Comparison of ENCODE assay signal across 21 cellular contexts in genomic region chr3:127708837-127709236, GRCh38. TPM values are rescaled to one million over a fixed set of nuclear protein-coding genes. Genes with fewer than 3 reads are reported as not detected.
DNase-seq lines count a peak whose midpoint lies in the region; ATAC-seq, FAIRE-seq and TF ChIP-seq lines count a peak whose summit lies in the region.
"Had no signal": no experiment of that assay in that cellular context is flagged by ENCODE, and none has a peak within 500 bp of the region (broad histone marks: within the 10 kb centered on the region; RNA-seq: fewer than 3 reads in every experiment).

No MANE protein-coding gene starts in this region.

- no peak overlapping the region for H2BK15ac ChIP-seq in H1 (ENCODE audit: low read length)

- H3K27ac ChIP-seq in HepG2 (ENCODE audit: extremely low read length, insufficient read depth, low read length): no peak overlapping the region
- no peak overlapping the region for H3K27ac ChIP-seq in right lobe of liver
- H3K27ac ChIP-seq in H1 (ENCODE audit: low read depth, low read length): no peak overlapping the region
- H3K27ac ChIP-seq in sigmoid colon: peak overlapping the region; percentile 60 to 85 (median 74)
- H3K27ac ChIP-seq: KMS-11 had no signal

- no peaks in the 10 kb centered on the region for H4K20me1 ChIP-seq in HepG2 (ENCODE audit: insufficient read depth, low read length)
- no peaks in the 10 kb centered on the region for H4K20me1 ChIP-seq in H1 (replicated peaks in 1 of 2; ENCODE audit: control insufficient read depth in 1 of 2, insufficient read depth in 2 of 2, low read length in 2 of 2)

- H3K23me2 ChIP-seq in H1 (ENCODE audit: low read depth, low read length): no peaks in the 10 kb centered on the region

- H3K36me3 Mint-ChIP-seq in activated T-helper 2 cell treated with anti-CD3 and anti-CD28 coated beads, Interferon-gamma antibody, Interleukin-2, Interleukin-4, amounts not matched to agents 10 μg/mL and 5 μg/mL and 100 μg/mL, durations not matched to agents 14 hours and 24 hours and 36 hours (ENCODE audit: low read depth): no peaks in the 10 kb centered on the region

- H3K27me3 ChIP-seq in HepG2 (ENCODE audit: control insufficient read depth in 1 of 2, insufficient read depth in 2 of 2, low read length in 2 of 2) (peaks cover 2 to 43% of the 10 kb centered on the region in 2 experiments), right lobe of liver (no peaks in the 10 kb centered on the region), H1 (replicated peaks in 1 of 4; ENCODE audit: control insufficient read depth in 3 of 4, extremely low read depth in 1 of 4, insufficient read depth in 3 of 4, low read length in 3 of 4) (no peaks in the 10 kb centered on the region), sigmoid colon (no peaks in the 10 kb centered on the region)
- H3K27me3 ChIP-seq: MG63, Peyer's patch had no signal

- H3K36me3 ChIP-seq in HepG2 (replicated peaks in 1 of 2; ENCODE audit: control insufficient read depth in 1 of 2, insufficient read depth in 2 of 2, low read length in 2 of 2) (no peaks in the 10 kb centered on the region), right lobe of liver (peaks cover 0 to 6% (median 3%) of the 10 kb centered on the region in 4 donors), H1 (ENCODE audit: control insufficient read depth in 2 of 4, insufficient read depth in 4 of 4, low read length in 3 of 4) (no peaks in the 10 kb centered on the region), sigmoid colon (peaks cover 0 to 6% (median 0%) of the 10 kb centered on the region in 4 donors)

- H2BK20ac ChIP-seq in H1 (ENCODE audit: low read length): no peak overlapping the region

- no peak overlapping the region for H3K14ac ChIP-seq in H1 (ENCODE audit: insufficient read length)

- H3K9me3 Mint-ChIP-seq in activated T-helper 2 cell treated with anti-CD3 and anti-CD28 coated beads, Interferon-gamma antibody, Interleukin-2, Interleukin-4, amounts not matched to agents 10 μg/mL and 5 μg/mL and 100 μg/mL, durations not matched to agents 14 hours and 24 hours and 36 hours: peaks cover under 1% of the 10 kb centered on the region

- H3K4ac ChIP-seq in H1 (replicated peaks; ENCODE audit: insufficient read length, low read depth, low read length): no peak overlapping the region

- no peak overlapping the region for H3K18ac ChIP-seq in H1 (ENCODE audit: extremely low read depth, low read length)

- TF ChIP-seq POLR2A in HepG2 (IDR thresholded peaks at IDR 0.05; ENCODE audit: insufficient read depth in 1 of 2, low read depth in 2 of 2, low read length in 2 of 2) (no peak), right lobe of liver (IDR thresholded peaks at IDR 0.05) (no peak), H1 (IDR thresholded peaks at IDR 0.05; ENCODE audit: control extremely low read depth in 1 of 2, low read depth in 2 of 2, low read length in 2 of 2) (no peak), sigmoid colon (IDR thresholded peaks at IDR 0.05) (no peak), H54 (IDR thresholded peaks at IDR 0.05; ENCODE audit: low read depth, low read length) (no peak)

- TF ChIP-seq RAD21 in HepG2 (CRISPR knock-in tag; IDR thresholded peaks at IDR 0.05): no peak
- TF ChIP-seq RAD21 in H1 (IDR thresholded peaks at IDR 0.05 in 1 of 2, conservative IDR thresholded peaks at IDR 0.05 in 1 of 2; ENCODE audit: low read depth in 2 of 2, low read length in 2 of 2): no peak

- H3K4me1 ChIP-seq in HepG2 (ENCODE audit: insufficient read depth, low read length): no peaks in the 10 kb centered on the region
- H3K4me1 ChIP-seq in right lobe of liver: no peaks in the 10 kb centered on the region
- H3K4me1 ChIP-seq in H1 (replicated peaks in 1 of 4; ENCODE audit: control insufficient read depth in 3 of 4, insufficient read depth in 4 of 4, low read length in 3 of 4): peaks cover 0 to 8% (median 1%) of the 10 kb centered on the region in 4 experiments; a peak in 3 of 7 replicates
- H3K4me1 ChIP-seq in sigmoid colon: peaks cover 0 to 59% (median 42%) of the 10 kb centered on the region in 4 donors
- H3K4me1 ChIP-seq: Peyer's patch had no signal

- H4K5ac ChIP-seq in H1 (ENCODE audit: insufficient read length, low read depth, low read length): no peak overlapping the region

- no peak overlapping the region for H3K56ac ChIP-seq in H1 (replicated peaks; ENCODE audit: insufficient read length, low read depth, low read length)

- H2AK5ac ChIP-seq in H1 (ENCODE audit: low read depth, low read length): no peak overlapping the region

- TF ChIP-seq CTCF in HepG2 (CRISPR knock-in tag; IDR thresholded peaks at IDR 0.05): no peak
- no peak for TF ChIP-seq CTCF in right lobe of liver (IDR thresholded peaks at IDR 0.05)
- TF ChIP-seq CTCF in H1 (IDR thresholded peaks at IDR 0.05; ENCODE audit: control extremely low read depth in 1 of 3, insufficient read depth in 1 of 3, low read depth in 1 of 3, low read length in 3 of 3): no peak
- TF ChIP-seq CTCF in sigmoid colon (IDR thresholded peaks at IDR 0.05): no peak

- BruUV-seq in HepG2 (replicated peaks; lab: Mats Ljungman, UMichigan): no TSS peak

- in situ Hi-C loops in HepG2 (cut with HindIII; ENCODE audit: extremely low pct_ligation_motif_present, low pct_unique_long_range_greater_than_20kb): no loop called here

- no peak overlapping the region for H3K27ac Mint-ChIP-seq in activated T-helper 2 cell treated with anti-CD3 and anti-CD28 coated beads, Interferon-gamma antibody, Interleukin-2, Interleukin-4, amounts not matched to agents 10 μg/mL and 5 μg/mL and 100 μg/mL, durations not matched to agents 14 hours and 24 hours and 36 hours
- H3K27ac Mint-ChIP-seq: CD4-positive, alpha-beta T cell had no signal

- ATAC-seq in HepG2 (no peak), right lobe of liver (no peak)

- H3K4me3 ChIP-seq in HepG2 (replicated peaks in 1 of 3; ENCODE audit: insufficient read depth in 1 of 3, low read depth in 2 of 3, low read length in 3 of 3) (no peak overlapping the region), right lobe of liver (no peak overlapping the region), H1 (ENCODE audit: extremely low read depth in 1 of 4, insufficient read depth in 2 of 4, low read depth in 3 of 4, low read length in 4 of 4) (no peak overlapping the region), sigmoid colon (no peak overlapping the region)
- H3K4me3 ChIP-seq: MG63, Peyer's patch had no signal

- H3K23ac ChIP-seq in H1 (ENCODE audit: insufficient read length): no peak overlapping the region

- H2BK120ac ChIP-seq in H1 (replicated peaks; ENCODE audit: low read depth, low read length): no peak overlapping the region

- H3K79me2 ChIP-seq in HepG2 (ENCODE audit: insufficient read depth, low read length) (no peaks in the 10 kb centered on the region), H1 (ENCODE audit: control insufficient read depth in 1 of 2, insufficient read depth in 2 of 2, low read length in 2 of 2) (no peaks in the 10 kb centered on the region)

- H2BK12ac ChIP-seq in H1 (ENCODE audit: low read depth, low read length): no peak overlapping the region; the same call in 1 of the 2 replicates

- WGBS in HepG2 (ENCODE audit: low lambda C conversion rate): 0% methylated on average over 2 of the region's 2 CpGs
- WGBS in right lobe of liver (ENCODE audit: insufficient coverage, low coverage, low lambda C conversion rate, missing lambda C conversion rate): 79% methylated on average over 2 of the region's 2 CpGs
- 75% methylated on average over 2 of the region's 2 CpGs; no CpG with 5 or more reads in 1 of the 2 experiments for WGBS in H1 (ENCODE audit: extremely low coverage in 1 of 2, insufficient coverage in 1 of 2, insufficient read length in 1 of 2, insufficient replicate concordance in 2 of 2, low coverage in 1 of 2, low lambda C conversion rate in 2 of 2, missing lambda C conversion rate in 1 of 2), 2 experiments
- 88 to 92% methylated on average over 2 of the region's 2 CpGs for WGBS in sigmoid colon, 2 donors

- H3K79me1 ChIP-seq in H1 (ENCODE audit: low read depth, low read length): no peaks in the 10 kb centered on the region

- FAIRE-seq in HepG2 (lab: Jason Lieb, UNC): no peak
- FAIRE-seq in H1 (lab: Jason Lieb, UNC): no peak
- no peak for FAIRE-seq in H54 (lab: Jason Lieb, UNC)

- no peak overlapping the region for H2BK5ac ChIP-seq in H1 (ENCODE audit: low read depth, low read length)

- intact Hi-C loops in HepG2 (cut with micrococcal nuclease; ENCODE audit: unreplicated experiment) (no loop called here), right lobe of liver (cut with DNase I) (loop anchor here in 1 of 2 donors (10.0 kb wide), 1 partner anchor 106 kb away; no protein-coding TSS in a partner anchor), sigmoid colon (cut with DNase I) (no loop called here)
- intact Hi-C loops in activated T-helper 2 cell treated with anti-CD3 and anti-CD28 coated beads, Interferon-gamma antibody, Interleukin-2, Interleukin-4, amounts not matched to agents 10 μg/mL and 5 μg/mL and 100 μg/mL, durations not matched to agents 14 hours and 24 hours and 36 hours (cut with micrococcal nuclease): no loop called here

- CTCF ChIA-PET in HepG2 (lab: Yijun Ruan, JAX; ENCODE audit: low intra/inter-chr PET ratio, low total read pairs): no interaction called here
- CTCF ChIA-PET in H1 (lab: Charles Lee; ENCODE audit: partially characterized antibody): interaction anchor here (0.8 to 3.4 kb wide), 5 partner anchors 10 to 262 kb away, joined by 3 to 35 read pairs (median 5); no protein-coding TSS in a partner anchor

- H3K9ac ChIP-seq in HepG2 (ENCODE audit: insufficient read depth, low read depth, low read length) (no peak overlapping the region), H1 (replicated peaks in 1 of 4; ENCODE audit: extremely low read depth in 1 of 4, low read depth in 3 of 4, low read length in 3 of 4) (no peak overlapping the region)
- H3K9ac ChIP-seq: KMS-11 had no signal

- DNase-seq in HepG2 (ENCODE audit: low spot score): no peak
- DNase-seq in right lobe of liver: no peak
- DNase-seq in H1 (ENCODE audit: low read depth in 1 of 2, low spot score in 2 of 2): no peak
- DNase-seq in sigmoid colon: no peak
- no peak for DNase-seq in NCI-H187 (lab: John Stamatoyannopoulos, UW)
- no peak for DNase-seq in H54 (ENCODE audit: insufficient read length, low spot score)
- DNase-seq in activated T-helper 2 cell treated with anti-CD3 and anti-CD28 coated beads, Interferon-gamma antibody, Interleukin-2, Interleukin-4, amounts not matched to agents 10 μg/mL and 5 μg/mL and 100 μg/mL, durations not matched to agents 14 hours and 24 hours and 36 hours (ENCODE audit: low spot score): no peak
- DNase-seq in activated CD4-positive, alpha-beta T cell treated with anti-CD3 and anti-CD28 coated beads, Interleukin-2, amount 50 U/mL, for 1 hour: no peak
- DNase-seq: ACHN, DND-41, GDM1, GOT3, HFFc6, NCI-H1092 treated with DMSO at 0.1 percent for 48 hours, NCI-H1930, NCI-H2171, SHP77 treated with DMSO at 0.1 percent for 48 hours had no signal

- peaks cover 7% of the 10 kb centered on the region for H3K4me1 Mint-ChIP-seq in activated T-helper 2 cell treated with anti-CD3 and anti-CD28 coated beads, Interferon-gamma antibody, Interleukin-2, Interleukin-4, amounts not matched to agents 10 μg/mL and 5 μg/mL and 100 μg/mL, durations not matched to agents 14 hours and 24 hours and 36 hours (ENCODE audit: low read depth)

- TF ChIP-seq EP300 in HepG2 (IDR thresholded peaks at IDR 0.05; ENCODE audit: low read depth in 2 of 2, low read length in 2 of 2) (no peak), HepG2 (CRISPR knock-in tag; IDR thresholded peaks at IDR 0.05; ENCODE audit: borderline replicate concordance) (no peak), H1 (IDR thresholded peaks at IDR 0.05; ENCODE audit: borderline replicate concordance in 1 of 2, low read depth in 2 of 2, low read length in 2 of 2) (no peak), sigmoid colon (IDR thresholded peaks at IDR 0.05) (no peak)

- no peak overlapping the region for H4K8ac ChIP-seq in H1 (ENCODE audit: extremely low read depth, insufficient read depth, low read length)

- H2AFZ ChIP-seq in HepG2 (ENCODE audit: low read length): no peak overlapping the region
- no peak overlapping the region for H2AFZ ChIP-seq in H1 (ENCODE audit: low read length)

- POLR2A ChIA-PET in HepG2 (lab: Yijun Ruan, JAX): no interaction called here
- POLR2A ChIA-PET in H1 (lab: Charles Lee; ENCODE audit: partially characterized antibody): no interaction called here

- H3K9me3 ChIP-seq in HepG2 (ENCODE audit: low read length) (no peaks in the 10 kb centered on the region), right lobe of liver (no peaks in the 10 kb centered on the region), H1 (ENCODE audit: insufficient read depth in 2 of 2, low read depth in 1 of 2, low read length in 1 of 2) (no peaks in the 10 kb centered on the region), sigmoid colon (no peaks in the 10 kb centered on the region)
- H3K9me3 ChIP-seq: Peyer's patch had no signal

- no peak overlapping the region for H3K4me3 Mint-ChIP-seq in activated T-helper 2 cell treated with anti-CD3 and anti-CD28 coated beads, Interferon-gamma antibody, Interleukin-2, Interleukin-4, amounts not matched to agents 10 μg/mL and 5 μg/mL and 100 μg/mL, durations not matched to agents 14 hours and 24 hours and 36 hours (ENCODE audit: low read depth)
- H3K4me3 Mint-ChIP-seq: CD4-positive, alpha-beta T cell; HFFc6 had no signal

- H4K91ac ChIP-seq in H1 (replicated peaks; ENCODE audit: insufficient read length, low read length): no peak overlapping the region

- H3K27me3 Mint-ChIP-seq in activated T-helper 2 cell treated with anti-CD3 and anti-CD28 coated beads, Interferon-gamma antibody, Interleukin-2, Interleukin-4, amounts not matched to agents 10 μg/mL and 5 μg/mL and 100 μg/mL, durations not matched to agents 14 hours and 24 hours and 36 hours (ENCODE audit: low read depth): peaks cover under 1% of the 10 kb centered on the region
- H3K27me3 Mint-ChIP-seq: CD4-positive, alpha-beta T cell had no signal

- no peak overlapping the region for H3K4me2 ChIP-seq in HepG2 (ENCODE audit: low read depth, low read length)
- no peak overlapping the region for H3K4me2 ChIP-seq in H1 (ENCODE audit: insufficient read depth in 1 of 2, low read depth in 2 of 2, low read length in 2 of 2)
- H3K4me2 ChIP-seq: KMS-11 had no signal

RNA-seq across cellular contexts. Expression of gene ABTB1, which starts 36.1 kb away (rescaled TPM):
- total RNA-seq in HepG2 (2016; rRNA removed; fragmentation: Illumina TruSeq; extraction: Trizol) (0.24 and 0.42 TPM in 2 replicates), right lobe of liver (10 to 100 TPM in 5 of 6 experiments, 1 to 10 TPM in 1; 9.4 to 20.3 (median 12.2) TPM), sigmoid colon (10 to 100 TPM; 33.5 to 75.3 (median 49.1) TPM)
- total RNA-seq in HepG2 (2016; cell fraction: cytosol; rRNA removed; fragmentation: Illumina TruSeq; extraction: Trizol; ENCODE audit: low read depth): 0.09 and 0.30 TPM in 2 replicates
- 0.13 and 0.30 TPM in 2 replicates for total RNA-seq in HepG2 (2016; cell fraction: insoluble cytoplasmic fraction; rRNA removed; fragmentation: Illumina TruSeq; extraction: Trizol)
- total RNA-seq in HepG2 (2016; cell fraction: membrane; rRNA removed; fragmentation: Illumina TruSeq; extraction: Trizol): 0.56 and 0.72 TPM in 2 replicates
- total RNA-seq in HepG2 (2016; cell fraction: nucleus; rRNA removed; fragmentation: Illumina TruSeq; extraction: Trizol): 1.0 and 2.3 TPM in 2 replicates
- polyA plus RNA-seq in HepG2 (2011; rRNA removed) (14.5 and 17.9 TPM in 2 replicates), H1 (2011; rRNA removed) (7.1 and 12.8 TPM in 2 replicates), sigmoid colon (10 to 100 TPM; 18.0 to 36.5 (median 24.6) TPM)
- polyA plus RNA-seq in HepG2 (2011; cell fraction: cytosol; rRNA removed): 12.3 and 15.2 TPM in 2 replicates
- polyA plus RNA-seq in HepG2 (2011; cell fraction: nucleus; rRNA removed): 97.1 and 99.3 TPM in 2 replicates
- 7.0 and 10.3 TPM in 2 replicates for polyA plus RNA-seq in HepG2 (2012)
- 0.44 and 0.71 TPM in 2 replicates for polyA plus RNA-seq in HepG2 (2016; cell fraction: cytosol; fragmentation: Illumina TruSeq; extraction: Trizol; ENCODE audit: low read depth)
- polyA plus RNA-seq in HepG2 (2016; cell fraction: insoluble cytoplasmic fraction; fragmentation: Illumina TruSeq; extraction: Trizol; ENCODE audit: low read depth): 0.98 and 1.0 TPM in 2 replicates
- polyA plus RNA-seq in HepG2 (2016; cell fraction: membrane; fragmentation: Illumina TruSeq; extraction: Trizol; ENCODE audit: low read depth): 0.39 and 0.88 TPM in 2 replicates
- polyA plus RNA-seq in HepG2 (2016; cell fraction: nucleus; fragmentation: Illumina TruSeq; extraction: Trizol; ENCODE audit: insufficient read depth, low read depth): 2.9 and 3.4 TPM in 2 replicates
- polyA minus RNA-seq in HepG2 (2011; rRNA and poly(A)+ RNA removed; ENCODE audit: low replicate concordance): 33.1 and 57.2 TPM in 2 replicates
- 6.9 and 10.2 TPM in 2 replicates for polyA minus RNA-seq in HepG2 (2011; cell fraction: cytosol; rRNA and poly(A)+ RNA removed)
- 15.7 and 18.6 TPM in 2 replicates for polyA minus RNA-seq in HepG2 (2011; cell fraction: nucleus; rRNA and poly(A)+ RNA removed)
- total RNA-seq in H1 (2021; fragmentation: NEBNext Ultra II Directional; extraction: Animal tissue kit (Norgen Biotek cat#: 25700)): 7.0 and 9.4 TPM in 2 replicates
- polyA plus RNA-seq in H1 (2011; cell fraction: cytosol; rRNA removed): 11.4 TPM
- 56.1 TPM for polyA plus RNA-seq in H1 (2011; cell fraction: nucleus; rRNA removed)
- polyA plus RNA-seq in H1 (2012, experiment 1 of 2): 4.9 to 6.9 TPM (median 6.6 TPM) in 4 replicates
- 4.4 TPM for polyA plus RNA-seq in H1 (2012, experiment 2 of 2)
- 3.8 TPM for polyA plus RNA-seq in H1 (2013, experiment 1 of 2)
- 4.3 TPM for polyA plus RNA-seq in H1 (2013, experiment 2 of 2)
- 6.0 and 7.2 TPM in 2 replicates for polyA minus RNA-seq in H1 (2011; rRNA and poly(A)+ RNA removed)
- polyA minus RNA-seq in H1 (2011; cell fraction: cytosol; rRNA and poly(A)+ RNA removed): 5.5 TPM
- 14.8 TPM for polyA minus RNA-seq in H1 (2011; cell fraction: nucleus; rRNA and poly(A)+ RNA removed)
- 11.7 and 12.1 TPM in 2 replicates for total RNA-seq in activated T-helper 2 cell treated with anti-CD3 and anti-CD28 coated beads, Interferon-gamma antibody, Interleukin-2, Interleukin-4, amounts not matched to agents 10 μg/mL and 5 μg/mL and 100 μg/mL, durations not matched to agents 14 hours and 24 hours and 36 hours

Comparison
In these comparisons a context has a peak if more than half of its experiments do, and no peak if none do; other contexts are left out.
1. H3K27ac ChIP-seq: peak in sigmoid colon (4 of 4); none in HepG2 (single experiment), right lobe of liver (0 of 3) and H1 (single experiment).
2. Of the 41 proteins assayed by ChIP-seq in both HepG2 and H1: peak only in HepG2: none; only in H1: KDM1A; in both: none; in neither: 40.